In genomic region chr5:14414007-14414406, GRCh38 we compare ENCODE assay signal across 15 cellular contexts.
DNase-seq lines count a peak whose midpoint lies in the region; ATAC-seq, FAIRE-seq and TF ChIP-seq lines count a peak whose summit lies in the region.
"Had no signal": no experiment of that assay in that cellular context is flagged by ENCODE, and none has a peak within 500 bp of the region (broad histone marks: within the 10 kb centered on the region; RNA-seq: fewer than 3 reads in every experiment).

No MANE protein-coding gene starts in this region.

- POLR2A ChIA-PET in CD4-positive, alpha-beta memory T cell (lab: Charles Lee; ENCODE audit: partially characterized antibody) = interaction anchor here (0.6 to 2.8 kb wide), 5 partner anchors 20 to 250 kb away, joined by 3 to 26 read pairs (median 4); partner anchors contain the start of gene OTULINL

- H3K4ac ChIP-seq in mesenchymal stem cell (ENCODE audit: low read depth in 1 of 2, low read length in 2 of 2) = no peak overlapping the region

- DNase-seq in CD4-positive, alpha-beta memory T cell = peak in 4 of 5 donors; percentile 27 to 48 (median 35)
- peak; percentile 68 for DNase-seq in activated effector memory CD4-positive, alpha-beta T cell treated with anti-CD3 and anti-CD28 coated beads, Interleukin-2, amount 50 U/mL, for 16 hours
- DNase-seq in mesenchymal stem cell (no peak), pancreas (no peak), HTR-8/SVneo (ENCODE audit: insufficient read length, low spot score) (no peak)
- DNase-seq: hypothalamus, NCI-H2081 treated with DMSO at 0.1 percent for 48 hours, thyroid gland had no signal

- no peak overlapping the region for H2BK15ac ChIP-seq in mesenchymal stem cell (ENCODE audit: low read depth, poor library complexity, severe bottlenecking)

- H3K23ac ChIP-seq in mesenchymal stem cell (ENCODE audit: low read length in 2 of 2) = no peak overlapping the region

- H3K27ac ChIP-seq in CD4-positive, alpha-beta memory T cell (ENCODE audit: low read depth, low read length) = peak overlapping the region; percentile 58
- H3K27ac ChIP-seq in HUES48 (ENCODE audit: low read depth, low read length) (peak overlapping the region; percentile 22), mesenchymal stem cell (ENCODE audit: low read length, poor library complexity, severe bottlenecking) (no peak overlapping the region), pancreas (no peak overlapping the region)
- H3K27ac ChIP-seq: ascending aorta, C4-2B, SJSA1, thyroid gland had no signal

- peak overlapping the region in 1 of 2 experiments; percentile 63 for H2BK12ac ChIP-seq in mesenchymal stem cell (ENCODE audit: low read length in 2 of 2)

- ATAC-seq in pancreas = no peak
- ATAC-seq in GM21723 (IDR thresholded peaks at IDR 0.05; ENCODE audit: unreplicated experiment) = no peak

- H3K14ac ChIP-seq in mesenchymal stem cell (ENCODE audit: low read length in 2 of 2) = no peak overlapping the region

- no peaks in the 10 kb centered on the region for H3K27me3 ChIP-seq in CD4-positive, alpha-beta memory T cell (ENCODE audit: insufficient read depth, low read length)
- H3K27me3 ChIP-seq in HUES48 (ENCODE audit: control insufficient read depth, insufficient read depth, low read length) (no peaks in the 10 kb centered on the region), mesenchymal stem cell (ENCODE audit: control insufficient read depth in 1 of 2, insufficient read depth in 1 of 2, low read length in 2 of 2) (no peaks in the 10 kb centered on the region), pancreas (no peaks in the 10 kb centered on the region)
- H3K27me3 ChIP-seq: ascending aorta, SJSA1, thyroid gland had no signal

- FAIRE-seq in pancreas (lab: Jason Lieb, UNC) = no peak
- FAIRE-seq in HTR-8/SVneo (lab: Jason Lieb, UNC) = no peak
- FAIRE-seq: TTC549 had no signal

- no peak overlapping the region for H3K9ac ChIP-seq in HUES48 (ENCODE audit: low read depth, low read length)
- H3K9ac ChIP-seq in mesenchymal stem cell (ENCODE audit: low read length) = peak overlapping the region; percentile 5

- CTCF ChIA-PET in CD4-positive, alpha-beta memory T cell (lab: Charles Lee; ENCODE audit: partially characterized antibody) = interaction anchor here (0.5 to 4.9 kb wide), 6 partner anchors 10 to 415 kb away, joined by 3 to 29 read pairs (median 4); no protein-coding TSS in a partner anchor

- WGBS in mesenchymal stem cell = 96% methylated on average over 10 of the region's 11 CpGs
- WGBS in pancreas, 2 donors = 87 to 90% methylated on average over 11 of the region's 11 CpGs

- H3K4me2 ChIP-seq in mesenchymal stem cell (ENCODE audit: low read length, poor library complexity, severe bottlenecking) = no peak overlapping the region

- H3K9me3 Mint-ChIP-seq in CD4-positive, alpha-beta memory T cell = no peaks in the 10 kb centered on the region

- H3K36me3 Mint-ChIP-seq in CD4-positive, alpha-beta memory T cell = peaks cover 0 to 1% of the 10 kb centered on the region in 2 donors

- H3K4me1 Mint-ChIP-seq in CD4-positive, alpha-beta memory T cell = peaks cover 32 to 66% (median 46%) of the 10 kb centered on the region in 4 donors

- H3K79me1 ChIP-seq in mesenchymal stem cell (replicated peaks; ENCODE audit: low read length, poor library complexity, severe bottlenecking) = peaks cover 14% of the 10 kb centered on the region

- H3K4me1 ChIP-seq in CD4-positive, alpha-beta memory T cell (ENCODE audit: insufficient read depth, low read length) = peaks cover 47% of the 10 kb centered on the region
- peaks cover 36% of the 10 kb centered on the region for H3K4me1 ChIP-seq in HUES48 (ENCODE audit: control insufficient read depth, insufficient read depth, low read length)
- peaks cover 36% of the 10 kb centered on the region for H3K4me1 ChIP-seq in mesenchymal stem cell (ENCODE audit: control insufficient read depth, insufficient read depth, low read depth, low read length)
- H3K4me1 ChIP-seq in pancreas = no peaks in the 10 kb centered on the region
- H3K4me1 ChIP-seq: thyroid gland had no signal

- H2BK120ac ChIP-seq in mesenchymal stem cell (ENCODE audit: low read depth, low read length) = no peak overlapping the region

- H3K27me3 Mint-ChIP-seq in CD4-positive, alpha-beta memory T cell = peaks cover 0 to 2% of the 10 kb centered on the region in 2 donors
- H3K27me3 Mint-ChIP-seq: progenitor cell of endocrine pancreas had no signal

- H3K36me3 ChIP-seq in CD4-positive, alpha-beta memory T cell (ENCODE audit: insufficient read depth, low read length) = no peaks in the 10 kb centered on the region
- H3K36me3 ChIP-seq in HUES48 (ENCODE audit: control insufficient read depth, insufficient read depth, low read length) (peaks cover 61% of the 10 kb centered on the region), mesenchymal stem cell (ENCODE audit: control insufficient read depth in 1 of 2, insufficient read depth in 2 of 2, low read depth in 1 of 2, low read length in 2 of 2) (peaks cover 57 to 67% of the 10 kb centered on the region in 2 experiments), pancreas (peaks cover 0 to 10% (median 0%) of the 10 kb centered on the region in 3 donors)

- no peak overlapping the region for H3K18ac ChIP-seq in mesenchymal stem cell (ENCODE audit: low read depth in 1 of 2, low read length in 2 of 2)

- H2AFZ ChIP-seq in mesenchymal stem cell (ENCODE audit: low read depth, low read length) = no peak overlapping the region

- H3K27ac Mint-ChIP-seq in CD4-positive, alpha-beta memory T cell = peak overlapping the region; percentile 83 to 98 (median 95)

- H4K8ac ChIP-seq in mesenchymal stem cell (ENCODE audit: low read length) = no peak overlapping the region

- no peak overlapping the region for H3K4me3 ChIP-seq in CD4-positive, alpha-beta memory T cell (ENCODE audit: low read length in 2 of 2)
- H3K4me3 ChIP-seq in HUES48 (ENCODE audit: low read depth, low read length) (no peak overlapping the region), mesenchymal stem cell (ENCODE audit: insufficient read depth in 1 of 2, low read depth in 1 of 2, low read length in 2 of 2) (no peak overlapping the region), pancreas (no peak overlapping the region)
- H3K4me3 ChIP-seq: ascending aorta, SJSA1, thyroid gland had no signal

- no peak overlapping the region for H2AK5ac ChIP-seq in mesenchymal stem cell (ENCODE audit: low read length, severe bottlenecking)

- H2BK5ac ChIP-seq in mesenchymal stem cell (ENCODE audit: low read depth, low read length, poor library complexity, severe bottlenecking) = no peak overlapping the region

- peak overlapping the region in 7 of 8 donors; percentile 49 to 79 (median 72) for H3K4me3 Mint-ChIP-seq in CD4-positive, alpha-beta memory T cell

- no peak for TF ChIP-seq CTCF in pancreas (IDR thresholded peaks at IDR 0.05)

- intact Hi-C loops in CD4-positive, alpha-beta memory T cell (cut with micrococcal nuclease) = loop anchor here (2.0 kb wide), 1 partner anchor 397 kb away; no protein-coding TSS in a partner anchor
- intact Hi-C loops in pancreas (cut with DNase I) = no loop called here

- no peak overlapping the region for H4K91ac ChIP-seq in mesenchymal stem cell (ENCODE audit: low read length)

- no peaks in the 10 kb centered on the region for H3K9me3 ChIP-seq in CD4-positive, alpha-beta memory T cell (ENCODE audit: control insufficient read depth in 1 of 2, low read length in 2 of 2)
- no peaks in the 10 kb centered on the region for H3K9me3 ChIP-seq in HUES48 (ENCODE audit: control insufficient read depth, insufficient read depth, low read length)
- no peaks in the 10 kb centered on the region for H3K9me3 ChIP-seq in mesenchymal stem cell (ENCODE audit: control insufficient read depth, low read length)
- no peaks in the 10 kb centered on the region for H3K9me3 ChIP-seq in pancreas
- H3K9me3 ChIP-seq: ascending aorta, SJSA1, thyroid gland had no signal

Comparison
In these comparisons a context has a peak if more than half of its experiments do, and no peak if none do; other contexts are left out.
1. DNase-seq: peak in CD4-positive, alpha-beta memory T cell (4 of 5) and activated effector memory CD4-positive, alpha-beta T cell treated with anti-CD3 and anti-CD28 coated beads, Interleukin-2, amount 50 U/mL, for 16 hours (single experiment); none in mesenchymal stem cell (single experiment), pancreas (0 of 6) and HTR-8/SVneo (single experiment).
2. H3K27ac ChIP-seq: peak in CD4-positive, alpha-beta memory T cell (single experiment) and HUES48 (single experiment); none in mesenchymal stem cell (single experiment) and pancreas (0 of 4).